ENCODE assay signal across 14 cellular contexts in the genomic region with DNA sequence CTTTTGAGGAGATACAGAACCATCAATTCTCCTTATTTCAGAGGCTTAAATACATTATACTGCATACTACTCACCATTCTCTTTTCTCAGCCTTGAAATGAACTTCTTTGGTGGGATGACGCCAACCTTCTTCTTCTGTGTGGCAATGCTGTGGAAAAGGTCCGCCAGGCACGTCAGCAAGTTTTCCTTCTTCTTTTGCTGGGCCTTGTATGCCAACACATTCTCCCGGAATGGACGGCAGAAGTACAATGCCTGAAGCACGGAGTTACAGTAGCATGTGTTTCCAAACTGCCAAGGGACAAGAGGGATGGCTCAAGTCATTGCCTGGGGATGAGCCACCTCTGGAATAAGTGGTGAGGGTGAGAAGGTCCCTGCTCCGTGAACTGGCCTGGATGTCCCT.
"Had no signal": no experiment of that assay in that cellular context is flagged by ENCODE, and none has a peak within 500 bp of the region (broad histone marks: within the 10 kb centered on the region; RNA-seq: fewer than 3 reads in every experiment).

No MANE protein-coding gene starts in this region.

- ATAC-seq: activated CD4-positive, alpha-beta T cell treated with anti-CD3 and anti-CD28 coated beads for 36 hours; activated T-cell treated with anti-CD3 and anti-CD28 coated beads, Interleukin-2, amount 50 U/mL, for 72 hours; foreskin keratinocyte had no signal

- H3K27ac ChIP-seq: brain microvascular endothelial cell, foreskin keratinocyte, right lobe of liver, transverse colon had no signal

- H3K4me1 ChIP-seq: right lobe of liver, transverse colon had no signal

- H3K36me3 ChIP-seq: brain microvascular endothelial cell had no signal

- DNase-seq: activated CD4-positive, alpha-beta T cell treated with anti-CD3 and anti-CD28 coated beads for 36 hours; activated CD4-positive, CD25-positive, alpha-beta regulatory T cell; activated naive CD4-positive, alpha-beta T cell treated with Interleukin-2 at 50 U/mL for 16 hours; activated T-cell treated with anti-CD3 and anti-CD28 coated beads for 4 hours; activated T-cell treated with anti-CD3 and anti-CD28 coated beads, Interleukin-2, amount 50 U/mL, for 72 hours; brain microvascular endothelial cell; foreskin keratinocyte; heart left ventricle; immature natural killer cell; left ventricle myocardium inferior; right lobe of liver; stimulated activated CD4-positive, alpha-beta T cell treated with anti-CD3 and anti-CD28 coated beads, Interleukin-2, amount 100 ng/mL, for 48 hours; stimulated activated naive CD4-positive, alpha-beta T cell treated with Interleukin-2 at 50 U/mL for 16 hours; transverse colon had no signal

- H3K27me3 ChIP-seq: brain microvascular endothelial cell, foreskin keratinocyte, heart left ventricle, right lobe of liver, transverse colon had no signal

- H3K4me3 ChIP-seq: heart left ventricle, left ventricle myocardium inferior, right lobe of liver, transverse colon had no signal

- H3K9me3 ChIP-seq: heart left ventricle, left ventricle myocardium inferior, right lobe of liver, transverse colon had no signal
